ENCODE assay signal across 8 cellular contexts in genomic region chr5:177113566-177114424, GRCh38. TPM values are rescaled to one million over a fixed set of nuclear protein-coding genes. Genes with fewer than 3 reads are reported as not detected.
DNase-seq lines count a peak whose midpoint lies in the region; ATAC-seq and TF ChIP-seq lines count a peak whose summit lies in the region.

No MANE protein-coding gene starts in this region.

- H3K4me3 Mint-ChIP-seq in CD14-positive monocyte: peak overlapping the region; percentile 48 to 81

- no peaks in the 10 kb centered on the region for H3K36me3 Mint-ChIP-seq in CD14-positive monocyte

- H3K36me3 ChIP-seq in WERI-Rb-1 (no peaks in the 10 kb centered on the region), breast epithelium (no peaks in the 10 kb centered on the region)

- no peaks in the 10 kb centered on the region for H3K9me3 ChIP-seq in WERI-Rb-1 (ENCODE audit: severe bottlenecking)
- H3K9me3 ChIP-seq in breast epithelium: no peaks in the 10 kb centered on the region

- H3K27ac Mint-ChIP-seq in CD14-positive monocyte: peak overlapping the region; percentile 88 to 96 (median 92)

- no peak for TF ChIP-seq POLR2A in breast epithelium (IDR thresholded peaks at IDR 0.05)

- intact Hi-C loops in CD14-positive monocyte (cut with micrococcal nuclease) (loop anchor here in 1 of 2 donors (5.0 kb wide), 1 partner anchor 69 kb away; no protein-coding TSS in a partner anchor), breast epithelium (cut with DNase I; ENCODE audit: low total_unique reads) (loop anchor here (5.0 to 10.0 kb wide), 2 partner anchors 204 to 341 kb away; no protein-coding TSS in a partner anchor)

- H3K27me3 Mint-ChIP-seq in CD14-positive monocyte (ENCODE audit: low read depth in 3 of 3): peaks cover 0 to 3% (median 2%) of the 10 kb centered on the region in 3 donors

- H3K9me3 Mint-ChIP-seq in CD14-positive monocyte: peaks cover 0 to 2% (median 0%) of the 10 kb centered on the region in 7 donors

- peak; percentile 97 for TF ChIP-seq CTCF in CD14-positive monocyte (IDR thresholded peaks at IDR 0.05)
- TF ChIP-seq CTCF in WERI-Rb-1 (IDR thresholded peaks at IDR 0.05; ENCODE audit: low read depth, low read length): peak; percentile 90
- TF ChIP-seq CTCF in breast epithelium (IDR thresholded peaks at IDR 0.05): peak; percentile 89 to 98 (median 96)

- H3K27me3 ChIP-seq in WERI-Rb-1 (ENCODE audit: insufficient read depth, low read depth, severe bottlenecking): no peaks in the 10 kb centered on the region
- no peaks in the 10 kb centered on the region for H3K27me3 ChIP-seq in breast epithelium

- H3K27ac ChIP-seq in WERI-Rb-1: no peak overlapping the region
- peak overlapping the region in 1 of 2 donors; percentile 23 for H3K27ac ChIP-seq in breast epithelium

- peaks cover 29% of the 10 kb centered on the region for H3K4me1 Mint-ChIP-seq in CD14-positive monocyte

- no peaks in the 10 kb centered on the region for H3K4me1 ChIP-seq in breast epithelium

- H3K4me3 ChIP-seq in WERI-Rb-1 (ENCODE audit: low read depth, low read length) (no peak overlapping the region), breast epithelium (no peak overlapping the region)

- ATAC-seq in GM21723 (IDR thresholded peaks at IDR 0.05; ENCODE audit: unreplicated experiment) (peak; percentile 71), GM21360 (IDR thresholded peaks at IDR 0.05; ENCODE audit: unreplicated experiment) (no peak)

- peak; percentile 75 for DNase-seq in CD14-positive monocyte (ENCODE audit: low spot score)
- DNase-seq in NCI-H2029 treated with DMSO at 0.1 percent for 48 hours (lab: John Stamatoyannopoulos, UW): peak; percentile 59
- peak; percentile 45 for DNase-seq in WERI-Rb-1
- DNase-seq in breast epithelium (ENCODE audit: low spot score in 2 of 2): peak; percentile 53 to 78
- peak; percentile 58 for DNase-seq in iris pigment epithelial cell (ENCODE audit: low read depth)
- peak; percentile 59 for DNase-seq in stimulated activated CD4-positive, alpha-beta T cell treated with anti-CD3 and anti-CD28 coated beads, Interleukin-15, amount 100 ng/mL, for 48 hours (ENCODE audit: low read depth in 2 of 2)

RNA-seq across cellular contexts. Expression of gene NSD1, which starts 19.8 kb away (rescaled TPM):
- polyA plus RNA-seq in CD14-positive monocyte: 10 to 100 TPM; 19.0 to 31.9 TPM
- 10 to 100 TPM; 37.7 to 52.2 (median 38.6) TPM for total RNA-seq in breast epithelium

RNA-seq across cellular contexts. Expression of gene FGFR4, which starts 27.1 kb away (rescaled TPM):
- not detected for polyA plus RNA-seq in CD14-positive monocyte
- 1 to 10 TPM in 2 of 3 donors, under 1 TPM in 1; 0.48 to 4.5 (median 2.0) TPM for total RNA-seq in breast epithelium
